8 cellular contexts compared by ENCODE assay signal in genomic region chr3:11642455-11643162, GRCh38. TPM values are rescaled to one million over a fixed set of nuclear protein-coding genes. Genes with fewer than 3 reads are reported as not detected.
A peak's percentile ranks its signal among the peaks of the same experiment; 100 is the strongest.
DNase-seq lines count a peak whose midpoint lies in the region; ATAC-seq and TF ChIP-seq lines count a peak whose summit lies in the region.

No MANE protein-coding gene starts in this region.

- TF ChIP-seq CTCF in fibroblast of villous mesenchyme (IDR thresholded peaks at IDR 0.05; ENCODE audit: insufficient read depth, low read depth, low read length) (no peak), neural crest cell (conservative IDR thresholded peaks at IDR 0.05) (no peak)

- no peaks in the 10 kb centered on the region for H3K9me3 Mint-ChIP-seq in neural crest cell

- no peaks in the 10 kb centered on the region for H3K27me3 Mint-ChIP-seq in neural crest cell (ENCODE audit: low read depth)

- no peaks in the 10 kb centered on the region for H3K27me3 ChIP-seq in subcutaneous abdominal adipose tissue (ENCODE audit: control insufficient read depth in 5 of 5, insufficient read depth in 4 of 5, low read length in 5 of 5)

- peak overlapping the region; percentile 99 for H3K4me3 Mint-ChIP-seq in neural crest cell

- peak overlapping the region; percentile 77 to 93 (median 82) for H3K9ac ChIP-seq in subcutaneous abdominal adipose tissue (ENCODE audit: low read length in 5 of 5)

- H3K4me1 Mint-ChIP-seq in neural crest cell = peaks cover 48% of the 10 kb centered on the region

- no peaks in the 10 kb centered on the region for H3K9me3 ChIP-seq in subcutaneous abdominal adipose tissue (ENCODE audit: control insufficient read depth in 5 of 5, low read length in 5 of 5)

- DNase-seq in CMK (ENCODE audit: low read depth) (peak; percentile 63), RPMI8226 (peak; percentile 70), fibroblast of villous mesenchyme (ENCODE audit: low read depth) (peak; percentile 89), neural crest cell (ENCODE audit: low read depth, low spot score) (peak; percentile 37)
- peak; percentile 51 for DNase-seq in activated effector memory CD4-positive, alpha-beta T cell treated with Interleukin-2 at 50 U/mL for 16 hours

- H3K27ac ChIP-seq in subcutaneous abdominal adipose tissue (ENCODE audit: low read depth, low read length) = peak overlapping the region; percentile 95

- no peaks in the 10 kb centered on the region for H3K36me3 ChIP-seq in subcutaneous abdominal adipose tissue (ENCODE audit: control insufficient read depth in 5 of 5, insufficient read depth in 5 of 5, low read length in 5 of 5)

- H3K4me3 ChIP-seq in fibroblast of villous mesenchyme (ENCODE audit: low read depth, low read length) (peak overlapping the region; percentile 84), subcutaneous abdominal adipose tissue (ENCODE audit: low read depth in 1 of 5, low read length in 5 of 5) (peak overlapping the region; percentile 78 to 97 (median 87))

- ATAC-seq in GM19397 (IDR thresholded peaks at IDR 0.05; ENCODE audit: unreplicated experiment) = peak; percentile 71
- ATAC-seq in HG03521 (IDR thresholded peaks at IDR 0.05; ENCODE audit: unreplicated experiment) = peak; percentile 66

- peaks cover under 1 to 53% (median 47%) of the 10 kb centered on the region in 5 donors for H3K4me1 ChIP-seq in subcutaneous abdominal adipose tissue (ENCODE audit: control insufficient read depth in 5 of 5, insufficient read depth in 5 of 5, low read length in 5 of 5)

- H3K36me3 Mint-ChIP-seq in neural crest cell (ENCODE audit: low read depth) = no peaks in the 10 kb centered on the region

- H3K27ac Mint-ChIP-seq in neural crest cell (ENCODE audit: unreplicated experiment) = peak overlapping the region; percentile 100

RNA-seq across cellular contexts. Expression of gene VGLL4, which starts 1.1 kb away (rescaled TPM):
- total RNA-seq in fibroblast of villous mesenchyme (45.7 and 65.6 TPM in 2 replicates), neural crest cell (82.8 and 90.2 TPM in 2 replicates)

Comparison
In these comparisons a context has a peak if more than half of its experiments do, and no peak if none do; other contexts are left out.
1. Peak in every context shown above with its lines: DNase-seq, ATAC-seq, H3K4me3 ChIP-seq and H3K27ac ChIP-seq.
2. DNase-seq: peak in every context shown above with its lines; median percentile 89 in fibroblast of villous mesenchyme; 70 in RPMI8226; 63 in CMK; 51 in activated effector memory CD4-positive, alpha-beta T cell treated with Interleukin-2 at 50 U/mL for 16 hours; 37 in neural crest cell.